21 cellular contexts compared by ENCODE assay signal in the genomic region with DNA sequence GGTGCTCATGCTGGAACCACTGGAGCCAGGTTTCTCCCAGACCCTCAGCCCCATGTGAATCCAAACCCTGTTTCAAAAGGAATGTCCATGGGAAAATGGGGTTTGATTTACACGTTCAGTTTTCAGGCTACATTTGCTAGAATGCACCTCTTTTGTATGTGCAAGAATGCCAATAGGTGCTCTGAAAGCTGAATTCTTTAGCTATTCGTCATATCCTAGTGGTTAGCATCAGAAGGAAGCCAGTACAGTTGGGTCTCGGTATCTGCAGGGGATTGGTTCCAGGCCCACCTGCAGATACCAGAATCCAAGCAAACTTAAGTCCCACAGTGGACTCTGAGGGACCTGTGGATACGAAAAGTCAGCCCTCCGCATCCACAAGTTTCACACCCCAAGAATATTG.
A peak's percentile ranks its signal among the peaks of the same experiment; 100 is the strongest.
DNase-seq lines count a peak whose midpoint lies in the region; ATAC-seq, FAIRE-seq and TF ChIP-seq lines count a peak whose summit lies in the region.
"Had no signal": no experiment of that assay in that cellular context is flagged by ENCODE, and none has a peak within 500 bp of the region (broad histone marks: within the 10 kb centered on the region; RNA-seq: fewer than 3 reads in every experiment).

No MANE protein-coding gene starts in this region.

- no peaks in the 10 kb centered on the region for H3K36me3 ChIP-seq in bronchial epithelial cell (ENCODE audit: control insufficient read depth, insufficient read depth, low read length)
- no peaks in the 10 kb centered on the region for H3K36me3 ChIP-seq in mesendoderm (ENCODE audit: control insufficient read depth, insufficient read depth, low read length)

- DNase-seq in ACHN, result peak; percentile 16
- DNase-seq in M059J (ENCODE audit: low read depth), result peak; percentile 70
- DNase-seq in bronchial epithelial cell (ENCODE audit: low read depth), result peak; percentile 48
- DNase-seq in mesendoderm, result peak; percentile 25
- DNase-seq in amygdala (lab: John Stamatoyannopoulos, UW), result no peak
- DNase-seq in activated CD4-positive, alpha-beta T cell treated with anti-CD3 and anti-CD28 coated beads for 48 hours, result no peak
- DNase-seq: C1 segment of cervical spinal cord, DMS79 treated with DMSO at 0.1 percent for 48 hours, GDM1, KG1, NCI-H1048, NCI-H1436 treated with DMSO at 0.1 percent for 48 hours, NCI-H2081, NCI-H524, SHP77 had no signal

- ATAC-seq in HG02642 (IDR thresholded peaks at IDR 0.05; ENCODE audit: poor library complexity, unreplicated experiment), result no peak
- ATAC-seq in HG02981 (IDR thresholded peaks at IDR 0.05; ENCODE audit: unreplicated experiment), result no peak
- ATAC-seq: A549, GM12878, HepG2, Panc1 had no signal

- FAIRE-seq in bronchial epithelial cell (lab: Jason Lieb, UNC), result no peak
- FAIRE-seq: A549, GM12878, HepG2 had no signal

- no peak overlapping the region for H3K23ac ChIP-seq in mesendoderm (ENCODE audit: low read length)

- TF ChIP-seq CTCF in bronchial epithelial cell (IDR thresholded peaks at IDR 0.05; ENCODE audit: insufficient read depth, low read length, severe bottlenecking), result no peak

- no peak overlapping the region for H3K18ac ChIP-seq in mesendoderm (ENCODE audit: low read length)

- H4K8ac ChIP-seq in mesendoderm (ENCODE audit: low read depth, low read length), result no peak overlapping the region

- no peak overlapping the region for H3K4ac ChIP-seq in mesendoderm (ENCODE audit: low read depth, low read length)

- H3K4me1 ChIP-seq in mesendoderm (ENCODE audit: control insufficient read depth, low read depth, low read length), result no peaks in the 10 kb centered on the region

- WGBS in mesendoderm (ENCODE audit: extremely low coverage, insufficient coverage, low lambda C conversion rate), result no CpG with 5 or more reads among the region's 5 CpGs

- in situ Hi-C loops in ACHN (cut with HindIII; ENCODE audit: low pct_ligation_motif_present, low pct_unique_long_range_greater_than_20kb, low sequenced_read_pairs), result no loop called here

- no peak overlapping the region for H4K5ac ChIP-seq in mesendoderm (ENCODE audit: low read length)

- no peak overlapping the region for H2BK15ac ChIP-seq in mesendoderm (replicated peaks; ENCODE audit: low read depth)

- H2BK120ac ChIP-seq in mesendoderm (ENCODE audit: low read depth, low read length), result no peak overlapping the region

- H3K27me3 ChIP-seq in bronchial epithelial cell (ENCODE audit: control insufficient read depth, insufficient read depth, low read length), result no peaks in the 10 kb centered on the region
- no peaks in the 10 kb centered on the region for H3K27me3 ChIP-seq in mesendoderm (ENCODE audit: insufficient read depth, low read length, poor library complexity)

- H3K27ac ChIP-seq in mesendoderm (ENCODE audit: low read depth, low read length), result no peak overlapping the region
- H3K27ac ChIP-seq: A549 had no signal

- H2AK5ac ChIP-seq in mesendoderm (ENCODE audit: low read length), result no peak overlapping the region

- no peak overlapping the region for H3K56ac ChIP-seq in mesendoderm (ENCODE audit: low read length)

- H3K79me1 ChIP-seq in mesendoderm (ENCODE audit: low read length), result peaks cover 10% of the 10 kb centered on the region

- H3K9ac ChIP-seq in mesendoderm (ENCODE audit: low read length), result no peak overlapping the region

- H3K4me2 ChIP-seq in mesendoderm (ENCODE audit: low read length), result no peak overlapping the region
- H3K4me2 ChIP-seq: A549 had no signal

- no peak overlapping the region for H2BK5ac ChIP-seq in mesendoderm (ENCODE audit: low read length)

- H3K4me3 ChIP-seq in bronchial epithelial cell (ENCODE audit: low read depth, low read length) (no peak overlapping the region), mesendoderm (ENCODE audit: low read length) (no peak overlapping the region)
- H3K4me3 ChIP-seq: A549, GM12878 had no signal

- H3K79me2 ChIP-seq in mesendoderm (ENCODE audit: control insufficient read depth, insufficient read depth, low read length), result peaks cover 16% of the 10 kb centered on the region

Comparison
In these comparisons a context has a peak if more than half of its experiments do, and no peak if none do; other contexts are left out.
1. DNase-seq: peak in ACHN (single experiment), M059J (single experiment), bronchial epithelial cell (single experiment) and mesendoderm (single experiment); none in amygdala (0 of 56) and activated CD4-positive, alpha-beta T cell treated with anti-CD3 and anti-CD28 coated beads for 48 hours (single experiment).